Comparison of ENCODE assay signal across 1 cellular context in the genomic region with DNA sequence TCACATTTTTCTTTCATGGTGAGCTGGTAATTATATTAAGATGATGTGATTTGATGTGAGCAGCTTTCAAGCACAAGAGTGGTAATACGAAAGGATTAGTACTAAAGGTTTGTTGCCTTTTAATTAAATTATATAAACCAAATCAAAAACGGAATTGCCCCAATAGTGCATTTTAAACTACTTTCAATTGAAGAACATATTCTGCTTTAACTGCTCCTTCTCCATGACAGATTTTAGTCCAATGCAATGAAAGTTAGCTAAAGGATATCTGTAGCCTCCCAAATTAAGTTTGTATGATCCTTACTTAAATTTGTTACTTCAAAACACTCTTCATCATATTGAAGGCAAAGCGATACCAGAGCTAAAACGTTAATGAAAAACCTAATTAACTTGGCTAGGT.
TF ChIP-seq lines count a peak whose summit lies in the region.

No MANE protein-coding gene starts in this region.

TF ChIP-seq in SK-N-SH treated with all-trans-retinoic acid at 6 μM for 48 hours, 23 proteins besides CTCF, POLR2A, EP300 and RAD21 (continued from another document):
- TF ChIP-seq BACH2 (CRISPR knock-in tag; IDR thresholded peaks at IDR 0.05; ENCODE audit: borderline replicate concordance) (no peak), PPARA (CRISPR knock-in tag; IDR thresholded peaks at IDR 0.05; ENCODE audit: borderline replicate concordance) (no peak)
- TF ChIP-seq, protein P1, sequence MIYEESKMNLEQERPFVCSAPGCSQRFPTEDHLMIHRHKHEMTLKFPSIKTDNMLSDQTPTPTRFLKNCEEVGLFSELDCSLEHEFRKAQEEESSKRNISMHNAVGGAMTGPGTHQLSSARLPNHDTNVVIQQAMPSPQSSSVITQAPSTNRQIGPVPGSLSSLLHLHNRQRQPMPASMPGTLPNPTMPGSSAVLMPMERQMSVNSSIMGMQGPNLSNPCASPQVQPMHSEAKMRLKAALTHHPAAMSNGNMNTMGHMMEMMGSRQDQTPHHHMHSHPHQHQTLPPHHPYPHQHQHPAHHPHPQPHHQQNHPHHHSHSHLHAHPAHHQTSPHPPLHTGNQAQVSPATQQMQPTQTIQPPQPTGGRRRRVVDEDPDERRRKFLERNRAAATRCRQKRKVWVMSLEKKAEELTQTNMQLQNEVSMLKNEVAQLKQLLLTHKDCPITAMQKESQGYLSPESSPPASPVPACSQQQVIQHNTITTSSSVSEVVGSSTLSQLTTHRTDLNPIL (CRISPR knock-in tag; IDR thresholded peaks at IDR 0.05; ENCODE audit: low read depth): no peak
